In the genomic region with DNA sequence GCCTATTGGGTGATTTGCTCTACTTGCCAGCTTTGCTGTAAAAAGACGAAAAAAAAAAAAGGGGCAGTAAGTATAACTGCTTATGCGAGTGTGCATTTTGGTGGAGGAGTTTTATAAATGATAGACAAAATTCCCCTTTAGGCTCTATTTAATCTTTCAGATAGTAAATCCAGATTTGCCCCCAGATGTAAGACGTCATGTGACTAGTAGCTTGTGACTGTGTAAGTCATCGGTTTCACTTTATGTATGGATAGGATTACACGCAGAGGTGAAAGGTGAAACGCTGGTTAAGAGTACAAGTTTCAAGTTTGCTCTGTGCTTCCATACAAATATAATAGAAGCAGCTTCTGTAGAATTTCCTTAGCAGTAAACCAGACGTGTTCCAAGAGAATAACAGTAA, we compare ENCODE assay signal across 1 cellular context.
A peak's percentile ranks its signal among the peaks of the same experiment; 100 is the strongest.
TF ChIP-seq lines count a peak whose summit lies in the region.

No MANE protein-coding gene starts in this region.

TF ChIP-seq in GM12878, 131 proteins besides CTCF, POLR2A, EP300 and RAD21 (continued from another document):
- TF ChIP-seq, protein P1, sequence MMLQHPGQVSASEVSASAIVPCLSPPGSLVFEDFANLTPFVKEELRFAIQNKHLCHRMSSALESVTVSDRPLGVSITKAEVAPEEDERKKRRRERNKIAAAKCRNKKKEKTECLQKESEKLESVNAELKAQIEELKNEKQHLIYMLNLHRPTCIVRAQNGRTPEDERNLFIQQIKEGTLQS (IDR thresholded peaks at IDR 0.05; ENCODE audit: borderline replicate concordance, extremely low read depth, low read depth, low read length) = no peak
- TF ChIP-seq NR2C2 (IDR thresholded peaks at IDR 0.05; ENCODE audit: borderline replicate concordance, control insufficient read depth, insufficient read length, low read depth) (no peak), NR2C1 (IDR thresholded peaks at IDR 0.05) (0 out of 2 replicates have a peak, but pooled peaks have one; percentile 29)
